Comparison of ENCODE assay signal across 31 cellular contexts in the genomic region with DNA sequence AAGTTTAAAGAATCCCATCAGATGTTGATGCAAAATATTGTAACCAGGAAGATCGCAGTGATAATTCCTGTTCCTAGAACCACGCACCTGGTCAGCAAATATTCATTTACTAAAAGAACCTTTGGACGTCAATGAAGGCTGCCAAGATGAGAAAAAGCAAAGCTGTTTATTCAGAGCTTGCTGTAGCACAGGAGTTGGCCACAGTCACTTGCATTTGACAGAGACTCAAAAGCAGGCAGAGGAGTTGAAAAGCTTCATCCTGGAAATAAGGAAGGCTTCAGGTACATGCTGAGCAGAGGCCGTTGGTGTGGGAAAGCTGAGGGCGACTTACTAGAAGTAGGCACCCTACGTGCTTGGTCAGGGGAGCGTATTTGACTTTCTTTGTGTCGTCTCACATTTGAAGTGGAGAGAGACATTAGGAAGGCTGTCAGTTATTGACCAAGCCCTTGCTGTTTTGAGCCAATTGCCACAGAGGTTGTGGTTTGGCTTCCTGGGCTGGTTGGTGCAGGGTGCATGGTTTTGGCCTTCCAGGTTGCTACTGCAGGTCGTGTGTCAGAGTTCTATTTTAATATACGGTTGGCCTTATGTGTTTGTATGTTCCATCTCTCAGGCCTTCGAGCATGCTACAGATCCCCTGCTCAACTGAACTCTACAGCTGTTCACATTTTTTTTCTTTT.
"Had no signal": no experiment of that assay in that cellular context is flagged by ENCODE, and none has a peak within 500 bp of the region (broad histone marks: within the 10 kb centered on the region; RNA-seq: fewer than 3 reads in every experiment).

No MANE protein-coding gene starts in this region.

- H3K9ac ChIP-seq: parathyroid adenoma had no signal

- DNase-seq: activated CD4-positive, alpha-beta memory T cell treated with anti-CD3 and anti-CD28 coated beads for 36 hours; activated CD4-positive, alpha-beta T cell treated with anti-CD3 and anti-CD28 coated beads, Interleukin-2, amount 10 ng/mL, durations not matched to agents 24 days and 14 days; activated CD4-positive, CD25-positive, alpha-beta regulatory T cell treated with anti-CD3 and anti-CD28 coated beads, Interleukin-2, amount 50 U/mL, for 72 hours; activated CD8-positive, alpha-beta memory T cell treated with anti-CD3 and anti-CD28 coated beads, Interleukin-2, amount 50 U/mL, for 4 hours; activated effector memory CD4-positive, alpha-beta T cell treated with anti-CD3 and anti-CD28 coated beads, Interleukin-2, amount 50 U/mL, for 16 hours; activated naive CD4-positive, alpha-beta T cell treated with anti-CD3 and anti-CD28 coated beads for 36 hours; activated naive CD8-positive, alpha-beta T cell treated with anti-CD3 and anti-CD28 coated beads for 36 hours; activated T-cell treated with anti-CD3 and anti-CD28 coated beads, Interleukin-2, amount 50 U/mL, for 1 hour; adrenal gland; aorta; body of pancreas; cerebellar nuclear complex; colonic mucosa; effector CD8-positive, alpha-beta T cell; esophagus squamous epithelium; foreskin melanocyte; heart right ventricle; left ventricle myocardium inferior; naive B cell; nephron progenitor cell; nucleus accumbens; psoas muscle; spleen; stimulated activated CD4-positive, alpha-beta T cell treated with anti-CD3 and anti-CD28 coated beads, Interleukin-4, amount 100 ng/mL, for 1 hour; stimulated activated naive CD8-positive, alpha-beta T cell treated with anti-CD3 and anti-CD28 coated beads, Interleukin-15, Interleukin-2, amounts not matched to agents 100 U/mL and 50 U/mL, for 24 hours; testis; uterus had no signal

- H3K36me3 ChIP-seq: adrenal gland, cardiac muscle cell, colonic mucosa, esophagus squamous epithelium, heart right ventricle, left ventricle myocardium inferior, spleen, uterus had no signal

- H3K79me2 ChIP-seq: parathyroid adenoma had no signal

- H2AFZ ChIP-seq: parathyroid adenoma had no signal

- H3K27me3 ChIP-seq: adrenal gland, body of pancreas, cardiac muscle cell, colonic mucosa, esophagus squamous epithelium, heart right ventricle, spleen, testis, uterus had no signal

- FAIRE-seq: endometrium had no signal

- H3K4me3 ChIP-seq: adrenal gland, body of pancreas, cardiac muscle cell, colonic mucosa, esophagus squamous epithelium, heart right ventricle, left ventricle myocardium inferior, psoas muscle, spleen, testis, uterus had no signal

- H3K27ac ChIP-seq: adrenal gland, body of pancreas, cardiac muscle cell, colonic mucosa, epithelial cell of prostate, esophagus squamous epithelium, heart right ventricle, left ventricle myocardium inferior, parathyroid adenoma, psoas muscle, spleen, testis, uterus had no signal

- H3K4me1 ChIP-seq: adrenal gland, body of pancreas, colonic mucosa, esophagus squamous epithelium, heart right ventricle, left ventricle myocardium inferior, parathyroid adenoma, psoas muscle, spleen, testis, uterus had no signal

- H3K9me3 ChIP-seq: adrenal gland, body of pancreas, colonic mucosa, esophagus squamous epithelium, heart right ventricle, left ventricle myocardium inferior, psoas muscle, spleen, testis, uterus had no signal
